In genomic region chrX:118373538-118373937, GRCh38 we compare ENCODE assay signal across 31 cellular contexts. TPM values are rescaled to one million over a fixed set of nuclear protein-coding genes. Genes with fewer than 3 reads are reported as not detected.
DNase-seq lines count a peak whose midpoint lies in the region; TF ChIP-seq lines count a peak whose summit lies in the region.
"Had no signal": no experiment of that assay in that cellular context is flagged by ENCODE, and none has a peak within 500 bp of the region (broad histone marks: within the 10 kb centered on the region; RNA-seq: fewer than 3 reads in every experiment).

No MANE protein-coding gene starts in this region.

- H3K36me3 Mint-ChIP-seq in T-helper 2 cell treated with Interferon-gamma antibody and Interleukin-4, amounts not matched to agents 5 μg/mL and 100 μg/mL, for 36 hours (ENCODE audit: low read depth): no peaks in the 10 kb centered on the region
- no peaks in the 10 kb centered on the region for H3K36me3 Mint-ChIP-seq in glutamatergic neuron (ENCODE audit: unreplicated experiment)
- H3K36me3 Mint-ChIP-seq: natural killer cell had no signal

- no peak for TF ChIP-seq CTCF in fibroblast of villous mesenchyme (IDR thresholded peaks at IDR 0.05; ENCODE audit: insufficient read depth, low read depth, low read length)
- TF ChIP-seq CTCF in glutamatergic neuron (IDR thresholded peaks at IDR 0.05; ENCODE audit: partially characterized antibody, unreplicated experiment): no peak

- H3K4me1 Mint-ChIP-seq in T-helper 2 cell treated with Interferon-gamma antibody and Interleukin-4, amounts not matched to agents 5 μg/mL and 100 μg/mL, for 36 hours (ENCODE audit: low read depth): peaks cover 4% of the 10 kb centered on the region
- H3K4me1 Mint-ChIP-seq in glutamatergic neuron (ENCODE audit: low read depth, unreplicated experiment): peaks cover 11% of the 10 kb centered on the region
- H3K4me1 Mint-ChIP-seq: B cell had no signal

- H3K4me3 Mint-ChIP-seq in T-helper 2 cell treated with Interferon-gamma antibody and Interleukin-4, amounts not matched to agents 5 μg/mL and 100 μg/mL, for 36 hours: no peak overlapping the region
- no peak overlapping the region for H3K4me3 Mint-ChIP-seq in glutamatergic neuron (ENCODE audit: unreplicated experiment)
- H3K4me3 Mint-ChIP-seq: activated naive CD8-positive, alpha-beta T cell; B cell; CD8-positive, alpha-beta memory T cell; dendritic cell treated with granulocyte-macrophage colony-stimulating factor and Interleukin-4, amounts not matched to agents 40 ng/mL and 50 ng/mL, for 4 days; natural killer cell had no signal

- DNase-seq in COR-L47 (lab: John Stamatoyannopoulos, UW) (peak; percentile 0), HuH-7 (ENCODE audit: low spot score) (peak; percentile 22), NCI-H748 treated with DMSO at 0.1 percent for 48 hours (lab: John Stamatoyannopoulos, UW) (peak; percentile 38), fibroblast of villous mesenchyme (ENCODE audit: low read depth) (peak; percentile 45), nucleus accumbens (lab: John Stamatoyannopoulos, UW) (no peak), glutamatergic neuron (no peak), A172 (ENCODE audit: low spot score) (no peak)
- no peak for DNase-seq in T-helper 2 cell treated with Interferon-gamma antibody and Interleukin-4, amounts not matched to agents 5 μg/mL and 100 μg/mL, for 36 hours (ENCODE audit: low spot score)
- DNase-seq: activated effector memory CD4-positive, alpha-beta T cell treated with Interleukin-2 at 50 U/mL for 16 hours; activated T-cell treated with anti-CD3 and anti-CD28 coated beads for 4 hours; caudate nucleus; CD8-positive, alpha-beta memory T cell; GDM1; kidney; lower lobe of right lung; MM.1S; natural killer cell; NCI-H187; NCI-H526; retina; SK-N-SH; stimulated activated CD4-positive, alpha-beta T cell treated with anti-CD3 and anti-CD28 coated beads, Interleukin-1b, Interleukin-23, amount 100 ng/mL, for 48 hours; stimulated activated CD8-positive, alpha-beta memory T cell treated with anti-CD3 and anti-CD28 coated beads, Interleukin-4, amount 100 ng/mL, for 48 hours; stomach; T-helper 2 cell; thyroid gland had no signal

- no peaks in the 10 kb centered on the region for H3K27me3 Mint-ChIP-seq in T-helper 2 cell treated with Interferon-gamma antibody and Interleukin-4, amounts not matched to agents 5 μg/mL and 100 μg/mL, for 36 hours (ENCODE audit: low read depth)
- H3K27me3 Mint-ChIP-seq in glutamatergic neuron (ENCODE audit: unreplicated experiment): no peaks in the 10 kb centered on the region
- H3K27me3 Mint-ChIP-seq: activated naive CD8-positive, alpha-beta T cell; B cell; dendritic cell treated with granulocyte-macrophage colony-stimulating factor and Interleukin-4, amounts not matched to agents 40 ng/mL and 50 ng/mL, for 4 days had no signal

- H3K9me3 Mint-ChIP-seq in T-helper 2 cell treated with Interferon-gamma antibody and Interleukin-4, amounts not matched to agents 5 μg/mL and 100 μg/mL, for 36 hours: no peaks in the 10 kb centered on the region
- H3K9me3 Mint-ChIP-seq in glutamatergic neuron (ENCODE audit: unreplicated experiment): no peaks in the 10 kb centered on the region
- H3K9me3 Mint-ChIP-seq: CD8-positive, alpha-beta memory T cell; dendritic cell treated with granulocyte-macrophage colony-stimulating factor and Interleukin-4, amounts not matched to agents 40 ng/mL and 50 ng/mL, for 4 days; natural killer cell had no signal

- H3K27ac Mint-ChIP-seq in T-helper 2 cell treated with Interferon-gamma antibody and Interleukin-4, amounts not matched to agents 5 μg/mL and 100 μg/mL, for 36 hours: no peak overlapping the region
- no peak overlapping the region for H3K27ac Mint-ChIP-seq in glutamatergic neuron (ENCODE audit: unreplicated experiment)
- H3K27ac Mint-ChIP-seq: activated naive CD8-positive, alpha-beta T cell; B cell; dendritic cell treated with granulocyte-macrophage colony-stimulating factor and Interleukin-4, amounts not matched to agents 40 ng/mL and 50 ng/mL, for 4 days; natural killer cell had no signal

- no peak overlapping the region for H3K4me3 ChIP-seq in fibroblast of villous mesenchyme (ENCODE audit: low read depth, low read length)
- H3K4me3 ChIP-seq: ascending aorta, lower lobe of right lung, smooth muscle cell, stomach, thyroid gland had no signal

RNA-seq across cellular contexts. Expression of gene WDR44, which starts 27.6 kb away (rescaled TPM):
- total RNA-seq in fibroblast of villous mesenchyme: 21.9 and 28.9 TPM in 2 replicates
- total RNA-seq in glutamatergic neuron (ENCODE audit: unreplicated experiment): 14.6 TPM
- total RNA-seq in A172 (2014; rRNA removed; shearing (Covaris generic)): 5.5 and 6.2 TPM in 2 replicates

Comparison
In these comparisons a context has a peak if more than half of its experiments do, and no peak if none do; other contexts are left out.
1. DNase-seq: peak in COR-L47 (single experiment), HuH-7 (single experiment), NCI-H748 treated with DMSO at 0.1 percent for 48 hours (single experiment) and fibroblast of villous mesenchyme (single experiment); none in T-helper 2 cell treated with Interferon-gamma antibody and Interleukin-4, amounts not matched to agents 5 μg/mL and 100 μg/mL, for 36 hours (single experiment), nucleus accumbens (0 of 56), glutamatergic neuron (single experiment) and A172 (single experiment).